In genomic region chr13:67217914-67218313, GRCh38 we compare ENCODE assay signal across 26 cellular contexts.
"Had no signal": no experiment of that assay in that cellular context is flagged by ENCODE, and none has a peak within 500 bp of the region (broad histone marks: within the 10 kb centered on the region; RNA-seq: fewer than 3 reads in every experiment).

No MANE protein-coding gene starts in this region.

- H3K4me3 ChIP-seq: ascending aorta, body of pancreas, SJSA1 had no signal

- H3K4me1 Mint-ChIP-seq: central memory CD8-positive, alpha-beta T cell; T-helper 17 cell; WTC11 had no signal

- H3K4me3 Mint-ChIP-seq: activated naive CD8-positive, alpha-beta T cell treated with anti-CD3 and anti-CD28 coated beads, Interleukin-2, amount 50 U/mL, for 24 hours; activated T-cell treated with anti-CD3 and anti-CD28 coated beads, Interleukin-2, amount 50 U/mL, for 4 hours; central memory CD8-positive, alpha-beta T cell; T-helper 17 cell; WTC11 had no signal

- H3K36me3 Mint-ChIP-seq: activated naive CD4-positive, alpha-beta T cell treated with anti-CD3 and anti-CD28 coated beads, Interleukin-2, amount 50 U/mL, for 72 hours; WTC11 had no signal

- ATAC-seq: activated naive CD4-positive, alpha-beta T cell treated with anti-CD3 and anti-CD28 coated beads, Interleukin-2, amount 50 U/mL, for 72 hours; activated naive CD8-positive, alpha-beta T cell treated with anti-CD3 and anti-CD28 coated beads, Interleukin-2, amount 50 U/mL, for 24 hours; activated T-cell treated with anti-CD3 and anti-CD28 coated beads, Interleukin-2, amount 50 U/mL, for 4 hours; body of pancreas; PC-3; T-helper 17 cell; WTC11 had no signal

- H3K9me3 Mint-ChIP-seq: activated naive CD4-positive, alpha-beta T cell treated with anti-CD3 and anti-CD28 coated beads, Interleukin-2, amount 50 U/mL, for 72 hours; activated naive CD8-positive, alpha-beta T cell treated with anti-CD3 and anti-CD28 coated beads, Interleukin-2, amount 50 U/mL, for 24 hours; activated T-cell treated with anti-CD3 and anti-CD28 coated beads, Interleukin-2, amount 50 U/mL, for 4 hours; central memory CD8-positive, alpha-beta T cell; WTC11 had no signal

- H3K27ac ChIP-seq: ascending aorta, body of pancreas, SJSA1 had no signal

- DNase-seq: activated CD4-positive, alpha-beta T cell treated with anti-CD3 and anti-CD28 coated beads for 48 hours; activated CD4-positive, alpha-beta T cell treated with anti-CD3 and anti-CD28 coated beads, Interleukin-2, amount 50 U/mL, for 48 hours; activated CD4-positive, CD25-positive, alpha-beta regulatory T cell treated with anti-CD3 and anti-CD28 coated beads, Interleukin-2, amount 50 U/mL, for 72 hours; activated effector memory CD4-positive, alpha-beta T cell treated with anti-CD3 and anti-CD28 coated beads, Interleukin-2, amount 50 U/mL, for 16 hours; activated naive CD4-positive, alpha-beta T cell treated with Interleukin-2 at 50 U/mL for 16 hours; activated naive CD8-positive, alpha-beta T cell treated with anti-CD3 and anti-CD28 coated beads, Interleukin-2, amount 50 U/mL, for 24 hours; activated T-cell treated with anti-CD3 and anti-CD28 coated beads, Interleukin-2, amount 50 U/mL, for 4 hours; amniotic stem cell; body of pancreas; NCI-H1048; NCI-H146; NCI-H2029; NCI-H2107; NCI-H2171 treated with DMSO at 0.1 percent for 48 hours; NCI-H226; NCI-H526; NK-92 treated with Interleukin-12 subunit alpha and Interleukin-12 subunit beta, amount 100 ng/mL, for 24 hours; PC-3; SHP77; T-helper 17 cell; T-helper 9 cell had no signal

- H3K27me3 ChIP-seq: ascending aorta, body of pancreas, SJSA1 had no signal

- H3K27ac Mint-ChIP-seq: activated naive CD4-positive, alpha-beta T cell treated with anti-CD3 and anti-CD28 coated beads, Interleukin-2, amount 50 U/mL, for 72 hours; activated naive CD8-positive, alpha-beta T cell treated with anti-CD3 and anti-CD28 coated beads, Interleukin-2, amount 50 U/mL, for 24 hours; T-helper 17 cell; WTC11 had no signal

- H3K27me3 Mint-ChIP-seq: activated naive CD8-positive, alpha-beta T cell treated with anti-CD3 and anti-CD28 coated beads, Interleukin-2, amount 50 U/mL, for 24 hours; central memory CD8-positive, alpha-beta T cell had no signal

- H3K4me1 ChIP-seq: ascending aorta, body of pancreas, SJSA1 had no signal

- H3K36me3 ChIP-seq: ascending aorta, SJSA1 had no signal

- H3K9me3 ChIP-seq: ascending aorta, body of pancreas, SJSA1 had no signal
